In the genomic region with DNA sequence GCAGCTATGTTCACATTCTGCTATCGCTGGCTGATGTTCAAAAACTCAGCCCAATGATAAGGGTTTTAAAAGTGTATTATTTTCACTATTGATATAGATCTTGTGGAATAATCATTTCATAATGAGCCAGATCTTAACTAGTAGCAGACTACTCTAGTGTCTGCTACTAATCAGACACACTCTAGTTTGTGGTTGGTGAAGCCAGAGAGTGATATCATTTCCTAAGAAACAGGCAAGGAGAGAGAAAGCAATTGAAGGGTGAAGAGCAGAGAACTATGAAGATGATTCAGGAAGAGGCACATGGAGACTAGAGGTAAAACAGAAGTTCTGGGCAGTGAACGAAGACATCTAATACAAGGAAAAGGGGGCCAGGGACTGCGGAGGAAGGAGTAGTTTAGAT, we compare ENCODE assay signal across 23 cellular contexts. TPM values are rescaled to one million over a fixed set of nuclear protein-coding genes. Genes with fewer than 3 reads are reported as not detected.
DNase-seq lines count a peak whose midpoint lies in the region; ATAC-seq and TF ChIP-seq lines count a peak whose summit lies in the region.
"Had no signal": no experiment of that assay in that cellular context is flagged by ENCODE, and none has a peak within 500 bp of the region (broad histone marks: within the 10 kb centered on the region; RNA-seq: fewer than 3 reads in every experiment).

No MANE protein-coding gene starts in this region.

- peaks cover 34% of the 10 kb centered on the region for H3K4me1 Mint-ChIP-seq in activated naive CD8-positive, alpha-beta T cell treated with anti-CD3 and anti-CD28 coated beads, Interleukin-2, amount 50 U/mL, for 24 hours
- H3K4me1 Mint-ChIP-seq in activated naive CD8-positive, alpha-beta T cell treated with anti-CD3 and anti-CD28 coated beads for 36 hours: peaks cover 7% of the 10 kb centered on the region
- peaks cover 12% of the 10 kb centered on the region for H3K4me1 Mint-ChIP-seq in T-helper 17 cell
- H3K4me1 Mint-ChIP-seq in stimulated activated memory B cell treated with anti-CD40 and anti-IgM and Interleukin-4, amounts not matched to agents 10 μg/mL and 1 μg/mL and 100 μg/mL, for 72 hours: peaks cover 30% of the 10 kb centered on the region

- H3K36me3 Mint-ChIP-seq in activated naive CD8-positive, alpha-beta T cell treated with anti-CD3 and anti-CD28 coated beads, Interleukin-2, amount 50 U/mL, for 24 hours (ENCODE audit: low read depth): no peaks in the 10 kb centered on the region
- no peaks in the 10 kb centered on the region for H3K36me3 Mint-ChIP-seq in activated naive CD8-positive, alpha-beta T cell treated with anti-CD3 and anti-CD28 coated beads for 36 hours
- peaks cover 2% of the 10 kb centered on the region for H3K36me3 Mint-ChIP-seq in T-helper 17 cell (ENCODE audit: low read depth)
- H3K36me3 Mint-ChIP-seq in stimulated activated memory B cell treated with anti-CD40 and anti-IgM and Interleukin-4, amounts not matched to agents 10 μg/mL and 1 μg/mL and 100 μg/mL, for 72 hours: no peaks in the 10 kb centered on the region
- H3K36me3 Mint-ChIP-seq: activated naive CD8-positive, alpha-beta T cell treated with anti-CD3 and anti-CD28 coated beads, Interleukin-2, amount 10 ng/mL, durations not matched to agents 7 days and 5 days; naive thymus-derived CD8-positive, alpha-beta T cell had no signal

- DNase-seq in activated naive CD8-positive, alpha-beta T cell treated with anti-CD3 and anti-CD28 coated beads, Interleukin-2, amount 50 U/mL, for 24 hours: no peak
- no peak for DNase-seq in activated naive CD8-positive, alpha-beta T cell treated with anti-CD3 and anti-CD28 coated beads for 36 hours
- DNase-seq in T-helper 17 cell: no peak
- peak; percentile 43 for DNase-seq in fibroblast of villous mesenchyme (ENCODE audit: low read depth)
- no peak for DNase-seq in 8988T
- no peak for DNase-seq in NCI-H128 (lab: John Stamatoyannopoulos, UW; ENCODE audit: unreplicated experiment)
- DNase-seq: activated CD4-positive, alpha-beta T cell treated with anti-CD3 and anti-CD28 coated beads for 48 hours; activated naive CD8-positive, alpha-beta T cell treated with anti-CD3 and anti-CD28 coated beads, Interleukin-2, amount 10 ng/mL, durations not matched to agents 7 days and 5 days; cerebellar nuclear complex; effector CD4-positive, alpha-beta T cell; left colon; naive thymus-derived CD8-positive, alpha-beta T cell; NCI-H1092; NCI-H2029; NCI-H345; NCI-H774; SHP77 treated with DMSO at 0.1 percent for 48 hours; substantia nigra; T-helper 1 cell; upper lobe of right lung had no signal

- H3K4me3 ChIP-seq in fibroblast of villous mesenchyme (ENCODE audit: low read depth, low read length): no peak overlapping the region
- H3K4me3 ChIP-seq: BLaER1, upper lobe of right lung had no signal

- no peak for TF ChIP-seq CTCF in fibroblast of villous mesenchyme (IDR thresholded peaks at IDR 0.05; ENCODE audit: insufficient read depth, low read depth, low read length)

- no peak overlapping the region for H3K27ac Mint-ChIP-seq in activated naive CD8-positive, alpha-beta T cell treated with anti-CD3 and anti-CD28 coated beads, Interleukin-2, amount 50 U/mL, for 24 hours
- H3K27ac Mint-ChIP-seq in activated naive CD8-positive, alpha-beta T cell treated with anti-CD3 and anti-CD28 coated beads for 36 hours: no peak overlapping the region
- H3K27ac Mint-ChIP-seq in T-helper 17 cell: no peak overlapping the region
- H3K27ac Mint-ChIP-seq in stimulated activated memory B cell treated with anti-CD40 and anti-IgM and Interleukin-4, amounts not matched to agents 10 μg/mL and 1 μg/mL and 100 μg/mL, for 72 hours: peak overlapping the region; percentile 51
- H3K27ac Mint-ChIP-seq: activated naive CD8-positive, alpha-beta T cell treated with anti-CD3 and anti-CD28 coated beads, Interleukin-2, amount 10 ng/mL, durations not matched to agents 7 days and 5 days; naive thymus-derived CD8-positive, alpha-beta T cell had no signal

- H3K9me3 Mint-ChIP-seq in activated naive CD8-positive, alpha-beta T cell treated with anti-CD3 and anti-CD28 coated beads, Interleukin-2, amount 50 U/mL, for 24 hours: no peaks in the 10 kb centered on the region
- H3K9me3 Mint-ChIP-seq in activated naive CD8-positive, alpha-beta T cell treated with anti-CD3 and anti-CD28 coated beads for 36 hours: no peaks in the 10 kb centered on the region
- no peaks in the 10 kb centered on the region for H3K9me3 Mint-ChIP-seq in stimulated activated memory B cell treated with anti-CD40 and anti-IgM and Interleukin-4, amounts not matched to agents 10 μg/mL and 1 μg/mL and 100 μg/mL, for 72 hours
- H3K9me3 Mint-ChIP-seq: naive thymus-derived CD8-positive, alpha-beta T cell had no signal

- no peak overlapping the region for H3K4me3 Mint-ChIP-seq in activated naive CD8-positive, alpha-beta T cell treated with anti-CD3 and anti-CD28 coated beads, Interleukin-2, amount 50 U/mL, for 24 hours
- H3K4me3 Mint-ChIP-seq in activated naive CD8-positive, alpha-beta T cell treated with anti-CD3 and anti-CD28 coated beads for 36 hours: no peak overlapping the region
- H3K4me3 Mint-ChIP-seq in T-helper 17 cell: peak overlapping the region; percentile 5
- peak overlapping the region; percentile 0 for H3K4me3 Mint-ChIP-seq in stimulated activated memory B cell treated with anti-CD40 and anti-IgM and Interleukin-4, amounts not matched to agents 10 μg/mL and 1 μg/mL and 100 μg/mL, for 72 hours
- H3K4me3 Mint-ChIP-seq: activated naive CD8-positive, alpha-beta T cell treated with anti-CD3 and anti-CD28 coated beads, Interleukin-2, amount 10 ng/mL, durations not matched to agents 7 days and 5 days; naive thymus-derived CD8-positive, alpha-beta T cell had no signal

- H3K9me3 ChIP-seq in T-helper 17 cell (ENCODE audit: control insufficient read depth, low read length, poor library complexity, severe bottlenecking): no peaks in the 10 kb centered on the region
- H3K9me3 ChIP-seq: BLaER1, upper lobe of right lung had no signal

- H3K27me3 Mint-ChIP-seq in activated naive CD8-positive, alpha-beta T cell treated with anti-CD3 and anti-CD28 coated beads, Interleukin-2, amount 50 U/mL, for 24 hours: peaks cover 53% of the 10 kb centered on the region
- H3K27me3 Mint-ChIP-seq in activated naive CD8-positive, alpha-beta T cell treated with anti-CD3 and anti-CD28 coated beads for 36 hours: peaks cover 72% of the 10 kb centered on the region
- peaks cover 51% of the 10 kb centered on the region for H3K27me3 Mint-ChIP-seq in T-helper 17 cell
- H3K27me3 Mint-ChIP-seq in stimulated activated memory B cell treated with anti-CD40 and anti-IgM and Interleukin-4, amounts not matched to agents 10 μg/mL and 1 μg/mL and 100 μg/mL, for 72 hours: no peaks in the 10 kb centered on the region

- peak; percentile 39 for ATAC-seq in activated naive CD8-positive, alpha-beta T cell treated with anti-CD3 and anti-CD28 coated beads, Interleukin-2, amount 50 U/mL, for 24 hours
- no peak for ATAC-seq in T-helper 17 cell
- peak; percentile 60 for ATAC-seq in stimulated activated memory B cell treated with anti-CD40 and anti-IgM and Interleukin-4, amounts not matched to agents 10 μg/mL and 1 μg/mL and 100 μg/mL, for 72 hours
- no peak for ATAC-seq in GM18907 (IDR thresholded peaks at IDR 0.05; ENCODE audit: unreplicated experiment)
- ATAC-seq: left colon; naive thymus-derived CD8-positive, alpha-beta T cell; upper lobe of right lung had no signal

RNA-seq across cellular contexts. Expression of a gene that starts 58.2 kb away (rescaled TPM):
- 10 to 100 TPM; 16.9 to 19.7 TPM for total RNA-seq in activated naive CD8-positive, alpha-beta T cell treated with anti-CD3 and anti-CD28 coated beads for 36 hours
- total RNA-seq in T-helper 17 cell: 10 to 100 TPM; 12.3 to 18.0 TPM
- 21.6 and 44.5 TPM in 2 replicates for total RNA-seq in fibroblast of villous mesenchyme

Comparison
In these comparisons a context has a peak if more than half of its experiments do, and no peak if none do; other contexts are left out.
1. ATAC-seq: peak in activated naive CD8-positive, alpha-beta T cell treated with anti-CD3 and anti-CD28 coated beads, Interleukin-2, amount 50 U/mL, for 24 hours (single experiment) and stimulated activated memory B cell treated with anti-CD40 and anti-IgM and Interleukin-4, amounts not matched to agents 10 μg/mL and 1 μg/mL and 100 μg/mL, for 72 hours (single experiment); none in T-helper 17 cell (single experiment) and GM18907 (single experiment).
2. H3K4me3 Mint-ChIP-seq: peak in T-helper 17 cell (single experiment) and stimulated activated memory B cell treated with anti-CD40 and anti-IgM and Interleukin-4, amounts not matched to agents 10 μg/mL and 1 μg/mL and 100 μg/mL, for 72 hours (single experiment); none in activated naive CD8-positive, alpha-beta T cell treated with anti-CD3 and anti-CD28 coated beads, Interleukin-2, amount 50 U/mL, for 24 hours (single experiment) and activated naive CD8-positive, alpha-beta T cell treated with anti-CD3 and anti-CD28 coated beads for 36 hours (single experiment).